ENCODE assay signal across 8 cellular contexts in the genomic region with DNA sequence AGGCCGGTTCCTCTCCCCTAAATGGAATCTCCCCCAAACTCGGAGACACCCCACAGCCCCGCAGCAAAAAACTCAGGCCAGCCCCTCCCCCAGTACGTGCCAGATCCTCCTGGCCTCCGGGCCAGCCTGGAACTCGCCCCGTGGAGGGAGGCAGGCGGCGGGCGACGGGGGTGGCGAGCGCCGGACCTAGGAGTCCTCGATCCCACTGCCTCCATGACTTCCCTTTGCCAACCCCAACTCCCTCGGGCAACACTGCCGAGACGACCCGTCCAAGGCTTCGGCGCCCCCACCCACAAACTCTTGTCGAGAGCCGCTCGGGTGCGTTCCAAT. TPM values are rescaled to one million over a fixed set of nuclear protein-coding genes. Genes with fewer than 3 reads are reported as not detected.
A peak's percentile ranks its signal among the peaks of the same experiment; 100 is the strongest.
DNase-seq lines count a peak whose midpoint lies in the region; ATAC-seq and TF ChIP-seq lines count a peak whose summit lies in the region.

No MANE protein-coding gene starts in this region.

- H3K9me3 ChIP-seq in WERI-Rb-1 (ENCODE audit: severe bottlenecking): no peaks in the 10 kb centered on the region

- TF ChIP-seq CTCF in WERI-Rb-1 (IDR thresholded peaks at IDR 0.05; ENCODE audit: low read depth, low read length) (no peak), glutamatergic neuron (IDR thresholded peaks at IDR 0.05; ENCODE audit: partially characterized antibody, unreplicated experiment) (no peak)

- H3K27me3 Mint-ChIP-seq in glutamatergic neuron (ENCODE audit: unreplicated experiment): peaks cover 11% of the 10 kb centered on the region

- H3K27ac Mint-ChIP-seq in glutamatergic neuron (ENCODE audit: unreplicated experiment): no peak overlapping the region

- H3K9me3 Mint-ChIP-seq in glutamatergic neuron (ENCODE audit: unreplicated experiment): peaks cover 8% of the 10 kb centered on the region

- no peaks in the 10 kb centered on the region for H3K36me3 ChIP-seq in WERI-Rb-1

- H3K4me1 Mint-ChIP-seq in glutamatergic neuron (ENCODE audit: low read depth, unreplicated experiment): peaks cover 13% of the 10 kb centered on the region

- H3K27ac ChIP-seq in WERI-Rb-1: peak overlapping the region; percentile 51

- H3K4me3 ChIP-seq in WERI-Rb-1 (ENCODE audit: low read depth, low read length): peak overlapping the region; percentile 73
- peak overlapping the region; percentile 82 for H3K4me3 ChIP-seq in skeletal muscle cell (ENCODE audit: low read depth, low read length)

- peak overlapping the region; percentile 91 for H3K4me3 Mint-ChIP-seq in glutamatergic neuron (ENCODE audit: unreplicated experiment)

- H3K27me3 ChIP-seq in WERI-Rb-1 (ENCODE audit: insufficient read depth, low read depth, severe bottlenecking): no peaks in the 10 kb centered on the region

- H3K36me3 Mint-ChIP-seq in glutamatergic neuron (ENCODE audit: unreplicated experiment): no peaks in the 10 kb centered on the region

- DNase-seq in WERI-Rb-1 (no peak), glutamatergic neuron (peak; percentile 30), skeletal muscle cell (ENCODE audit: low read depth) (no peak), HuH-7 (ENCODE audit: low spot score) (no peak), HCEC 1CT (no peak)

- peak; percentile 16 for ATAC-seq in GM19438 (IDR thresholded peaks at IDR 0.05; ENCODE audit: low read depth, unreplicated experiment)
- no peak for ATAC-seq in HG03175 (IDR thresholded peaks at IDR 0.05; ENCODE audit: unreplicated experiment)
- ATAC-seq in GM19035 (IDR thresholded peaks at IDR 0.05; ENCODE audit: unreplicated experiment): no peak

RNA-seq across cellular contexts. Expression of a gene that starts 0.4 kb away (rescaled TPM):
- 17.4 TPM for total RNA-seq in glutamatergic neuron (ENCODE audit: unreplicated experiment)

RNA-seq across cellular contexts. Expression of a gene that starts 29.8 kb away (rescaled TPM):
- 155 TPM for total RNA-seq in glutamatergic neuron (ENCODE audit: unreplicated experiment)
